In genomic region chr4:42671431-42672194, GRCh38 we compare ENCODE assay signal across 9 cellular contexts. TPM values are rescaled to one million over a fixed set of nuclear protein-coding genes. Genes with fewer than 3 reads are reported as not detected.
DNase-seq lines count a peak whose midpoint lies in the region; ATAC-seq and FAIRE-seq lines count a peak whose summit lies in the region.
"Had no signal": no experiment of that assay in that cellular context is flagged by ENCODE, and none has a peak within 500 bp of the region (broad histone marks: within the 10 kb centered on the region; RNA-seq: fewer than 3 reads in every experiment).

No MANE protein-coding gene starts in this region.

- DNase-seq in GM18507 (ENCODE audit: extremely low spot score, insufficient read length, low read depth): no peak
- DNase-seq in T-cell: peak in 32 of 34 experiments; percentile 26 to 81 (median 54)
- no peak for DNase-seq in naive B cell
- no peak for DNase-seq in CD1c-positive myeloid dendritic cell (ENCODE audit: extremely low spot score)
- DNase-seq in retina: no peak
- DNase-seq in HCEC 1CT: no peak
- DNase-seq in NCI-H1694 treated with DMSO at 0.1 percent for 48 hours (lab: John Stamatoyannopoulos, UW): no peak
- DNase-seq: T1000 had no signal

- POLR2A ChIA-PET in T-cell (lab: Charles Lee): interaction anchor here in 1 of 2 donors (1.7 kb wide), 1 partner anchor 14 kb away, joined by 12 read pairs; the partner anchor contains the start of gene ATP8A1

- CTCF ChIA-PET in T-cell (lab: Charles Lee): interaction anchor here in 1 of 2 donors (1.9 kb wide), 1 partner anchor 15 kb away, joined by 5 read pairs; the partner anchor contains the start of gene ATP8A1

- H3K4me3 Mint-ChIP-seq in T-cell: peak overlapping the region; percentile 51 to 63 (median 62)
- no peak overlapping the region for H3K4me3 Mint-ChIP-seq in naive B cell

- H3K27me3 Mint-ChIP-seq in T-cell (no peaks in the 10 kb centered on the region), naive B cell (no peaks in the 10 kb centered on the region)

- ATAC-seq in GM21619 (IDR thresholded peaks at IDR 0.05; ENCODE audit: unreplicated experiment): peak; percentile 94
- peak; percentile 89 to 97 (median 96) for ATAC-seq in T-cell (replicated peaks in 1 of 4)
- ATAC-seq in naive B cell (ENCODE audit: low read depth in 2 of 2): peak; percentile 63 to 72

- H3K9me3 Mint-ChIP-seq in T-cell (no peaks in the 10 kb centered on the region), naive B cell (no peaks in the 10 kb centered on the region)

- FAIRE-seq in GM18507 (lab: Jason Lieb, UNC): peak; percentile 74

- no peaks in the 10 kb centered on the region for H3K36me3 Mint-ChIP-seq in T-cell
- no peaks in the 10 kb centered on the region for H3K36me3 Mint-ChIP-seq in naive B cell

- H3K27ac Mint-ChIP-seq in T-cell: peak overlapping the region; percentile 89 to 94
- H3K27ac Mint-ChIP-seq in naive B cell: peak overlapping the region in 2 of 6 donors; percentile 4 to 23

- H3K4me1 Mint-ChIP-seq in T-cell (peaks cover 37 to 40% (median 39%) of the 10 kb centered on the region in 3 donors), naive B cell (peaks cover 6 to 17% (median 10%) of the 10 kb centered on the region in 3 donors)

RNA-seq across cellular contexts. Expression of gene ATP8A1, which starts 14.7 kb away (rescaled TPM):
- 10 to 100 TPM; 33.7 to 73.2 (median 47.8) TPM for total RNA-seq in T-cell
- 10 to 100 TPM; 16.7 to 31.0 (median 22.2) TPM for polyA plus RNA-seq in naive B cell (ENCODE audit: low read depth in 6 of 6)

Comparison
In these comparisons a context has a peak if more than half of its experiments do, and no peak if none do; other contexts are left out.
1. DNase-seq: peak in T-cell (32 of 34); none in GM18507 (single experiment), naive B cell (single experiment), CD1c-positive myeloid dendritic cell (single experiment), retina (single experiment), HCEC 1CT (single experiment) and NCI-H1694 treated with DMSO at 0.1 percent for 48 hours (single experiment).
2. H3K4me3 Mint-ChIP-seq: peak in T-cell (3 of 3); none in naive B cell (0 of 8).
3. Peak in every context shown above with its lines, with median percentiles within 50 percentile points of each other: ATAC-seq.